ENCODE assay signal across 8 cellular contexts in the genomic region with DNA sequence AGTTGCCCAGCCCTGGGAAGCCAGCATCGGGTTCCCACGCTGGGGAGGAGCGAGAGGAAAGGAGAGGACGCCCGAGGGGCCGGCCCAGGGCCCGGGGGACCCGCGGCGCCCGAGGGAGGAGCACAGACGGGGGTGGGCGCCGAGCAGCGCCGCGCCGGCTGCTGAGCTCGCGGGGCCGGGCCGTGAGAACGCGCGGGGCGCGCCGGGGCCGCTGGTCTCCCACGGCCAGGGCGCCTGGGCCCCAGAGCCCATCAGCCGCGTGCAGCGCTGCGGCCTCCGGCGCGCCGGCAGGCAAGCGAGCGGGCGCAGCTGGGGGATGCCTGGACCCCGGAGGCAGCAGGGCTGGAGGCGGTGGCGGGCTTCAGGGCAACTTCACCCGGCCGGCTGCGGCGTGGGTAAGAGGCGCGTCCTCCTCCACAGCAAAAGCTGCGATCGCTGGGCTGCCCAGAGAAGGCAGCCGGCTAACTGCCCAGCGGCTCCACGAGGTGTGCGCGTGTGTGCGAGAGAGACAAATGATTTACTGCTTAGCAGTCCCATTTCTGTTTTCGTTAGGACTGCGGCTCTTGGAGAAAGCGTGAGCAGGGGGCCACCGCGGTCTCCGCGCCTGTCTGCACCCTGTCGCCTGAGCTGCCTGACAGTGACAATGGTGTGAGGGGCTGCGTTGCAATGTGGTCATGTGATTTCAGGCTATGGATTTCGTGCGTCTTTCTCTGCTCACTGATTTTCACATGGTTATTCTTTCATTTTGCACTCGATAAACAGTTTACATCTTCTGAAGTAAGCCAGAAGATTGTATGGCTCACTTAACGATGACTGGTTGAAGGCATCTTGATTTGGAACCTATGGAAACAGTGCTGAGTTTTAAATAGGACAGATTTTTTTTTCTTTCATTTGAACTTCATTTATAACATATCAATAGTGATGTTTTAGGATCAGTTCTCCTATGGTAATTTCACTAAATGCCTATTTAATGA. TPM values are rescaled to one million over a fixed set of nuclear protein-coding genes. Genes with fewer than 3 reads are reported as not detected.
DNase-seq lines count a peak whose midpoint lies in the region; ATAC-seq and TF ChIP-seq lines count a peak whose summit lies in the region.

No MANE protein-coding gene starts in this region.

- H3K27ac ChIP-seq in HL-60 (replicated peaks), result no peak overlapping the region
- H3K27ac ChIP-seq in VCaP, result peak overlapping the region; percentile 100
- H3K27ac ChIP-seq in esophagus squamous epithelium, result peak overlapping the region; percentile 62 to 90 (median 74)
- peak overlapping the region; percentile 88 for H3K27ac ChIP-seq in muscle layer of colon (ENCODE audit: low read depth, low read length)
- H3K27ac ChIP-seq in uterus, result peak overlapping the region; percentile 93 to 96

- peak in 1 of 4 donors; percentile 8 for TF ChIP-seq POLR2A in esophagus squamous epithelium (IDR thresholded peaks at IDR 0.05)
- peak in 1 of 2 donors; percentile 41 for TF ChIP-seq POLR2A in uterus (IDR thresholded peaks at IDR 0.05)

- DNase-seq in ELR (ENCODE audit: low read depth) (peak; percentile 22), HL-60 (ENCODE audit: low read depth in 1 of 2, low spot score in 1 of 2) (no peak), esophagus squamous epithelium (lab: John Stamatoyannopoulos, UW) (no peak), uterus (peak; percentile 53 to 57), mesenteric fat pad (ENCODE audit: low spot score) (no peak)

- H3K27me3 ChIP-seq in HL-60 (ENCODE audit: insufficient read depth, poor library complexity, severe bottlenecking) (peaks cover 35% of the 10 kb centered on the region), esophagus squamous epithelium (peaks cover 0 to 28% (median 0%) of the 10 kb centered on the region in 4 donors), muscle layer of colon (ENCODE audit: control insufficient read depth in 1 of 2, insufficient read depth in 2 of 2, low read length in 2 of 2) (no peaks in the 10 kb centered on the region), uterus (no peaks in the 10 kb centered on the region)

- H3K36me3 ChIP-seq in esophagus squamous epithelium (no peaks in the 10 kb centered on the region), muscle layer of colon (ENCODE audit: insufficient read depth, low read length) (no peaks in the 10 kb centered on the region), uterus (no peaks in the 10 kb centered on the region)

- TF ChIP-seq CTCF in HL-60 (IDR thresholded peaks at IDR 0.05; ENCODE audit: insufficient read depth, low read length), result no peak
- no peak for TF ChIP-seq CTCF in VCaP (conservative IDR thresholded peaks at IDR 0.05)
- no peak for TF ChIP-seq CTCF in esophagus squamous epithelium (IDR thresholded peaks at IDR 0.05)
- no peak for TF ChIP-seq CTCF in uterus (IDR thresholded peaks at IDR 0.05)

- WGBS in esophagus squamous epithelium, 2 donors, result 4 to 7% methylated on average over 13 to 21 of the region's 72 CpGs

- H3K9me3 ChIP-seq in esophagus squamous epithelium, result no peaks in the 10 kb centered on the region
- no peaks in the 10 kb centered on the region for H3K9me3 ChIP-seq in muscle layer of colon (ENCODE audit: low read length)
- H3K9me3 ChIP-seq in uterus, result no peaks in the 10 kb centered on the region

- H3K9ac ChIP-seq in muscle layer of colon (ENCODE audit: low read length), result peak overlapping the region; percentile 93

- peak overlapping the region; percentile 31 for H3K4me3 ChIP-seq in HL-60 (replicated peaks; ENCODE audit: insufficient read depth, low read length)
- peak overlapping the region; percentile 44 to 81 (median 56) for H3K4me3 ChIP-seq in esophagus squamous epithelium
- H3K4me3 ChIP-seq in muscle layer of colon (ENCODE audit: low read depth in 1 of 2, low read length in 2 of 2), result peak overlapping the region; percentile 46 to 78
- peak overlapping the region; percentile 69 to 78 for H3K4me3 ChIP-seq in uterus

- H3K4me1 ChIP-seq in esophagus squamous epithelium (peaks cover 0 to 19% (median 3%) of the 10 kb centered on the region in 3 donors), muscle layer of colon (ENCODE audit: insufficient read depth, low read length) (peaks cover 36% of the 10 kb centered on the region), uterus (peaks cover 0 to 4% of the 10 kb centered on the region in 2 donors)

- peak; percentile 15 for ATAC-seq in GM19468 (IDR thresholded peaks at IDR 0.05; ENCODE audit: extremely low read depth, unreplicated experiment)

- intact Hi-C loops in esophagus squamous epithelium (cut with DNase I) (no loop called here), uterus (cut with DNase I; ENCODE audit: low total_unique reads) (no loop called here)

RNA-seq across cellular contexts. Expression of a gene that starts 1.2 kb away (rescaled TPM):
- 1 to 10 TPM in 3 of 4 donors, under 1 TPM in 1; 0.45 to 8.6 (median 5.1) TPM for total RNA-seq in esophagus squamous epithelium
- total RNA-seq in uterus, result 100 to 1,000 TPM in 1 of 4 donors, 10 to 100 TPM in 3; 23.8 to 160 (median 42.8) TPM
- total RNA-seq in mesenteric fat pad, result 12.7 TPM

Comparison
In these comparisons a context has a peak if more than half of its experiments do, and no peak if none do; other contexts are left out.
1. DNase-seq: peak in ELR (single experiment) and uterus (2 of 2); none in HL-60 (0 of 2), esophagus squamous epithelium (single experiment) and mesenteric fat pad (single experiment).
2. Peak in every context shown above with its lines, with median percentiles within 50 percentile points of each other: H3K4me3 ChIP-seq.